Comparison of ENCODE assay signal across 9 cellular contexts in genomic region chr4:82592639-82593038, GRCh38. TPM values are rescaled to one million over a fixed set of nuclear protein-coding genes. Genes with fewer than 3 reads are reported as not detected.
"Had no signal": no experiment of that assay in that cellular context is flagged by ENCODE, and none has a peak within 500 bp of the region (broad histone marks: within the 10 kb centered on the region; RNA-seq: fewer than 3 reads in every experiment).

No MANE protein-coding gene starts in this region.

- DNase-seq: IMR-90, KBM-7, KG1 had no signal

- FAIRE-seq: HepG2, HTR-8/SVneo had no signal

- H3K9ac ChIP-seq: KMS-11 had no signal

- H3K27ac Mint-ChIP-seq: IgD-negative memory B cell had no signal

- H3K4me3 Mint-ChIP-seq: IgD-negative memory B cell had no signal

- ATAC-seq: HepG2 had no signal

- H3K27ac ChIP-seq: HL-60, KMS-11 had no signal

- H3K4me2 ChIP-seq: KMS-11 had no signal

- H3K4me1 Mint-ChIP-seq: IgD-negative memory B cell had no signal

RNA-seq across cellular contexts. Expression of gene TMEM150C, which starts 30.9 kb away (rescaled TPM):
- total RNA-seq: HT-29 had no signal
- polyA plus RNA-seq: IgD-negative memory B cell had no signal
